In genomic region chr16:7270823-7271222, GRCh38 we compare ENCODE assay signal across 32 cellular contexts.
"Had no signal": no experiment of that assay in that cellular context is flagged by ENCODE, and none has a peak within 500 bp of the region (broad histone marks: within the 10 kb centered on the region; RNA-seq: fewer than 3 reads in every experiment).

No MANE protein-coding gene starts in this region.

- ATAC-seq: activated CD4-positive, CD25-positive, alpha-beta regulatory T cell treated with anti-CD3 and anti-CD28 coated beads, Interleukin-2, amount 50 U/mL, for 24 hours; activated CD8-positive, alpha-beta T cell treated with anti-CD3 and anti-CD28 coated beads for 36 hours; activated T-cell treated with anti-CD3 and anti-CD28 coated beads, Interleukin-2, amount 50 U/mL, for 4 hours; activated T-helper 17 cell treated with anti-CD3 and anti-CD28 coated beads, Interleukin-2, amount 50 U/mL, for 72 hours; effector memory CD8-positive, alpha-beta T cell; foreskin keratinocyte; gastroesophageal sphincter; T-cell had no signal

- H3K4me3 Mint-ChIP-seq: activated B cell treated with CpG ODN at 0.5 μM for 24 hours; activated CD8-positive, alpha-beta T cell treated with anti-CD3 and anti-CD28 coated beads for 36 hours; activated naive CD8-positive, alpha-beta T cell; activated T-cell treated with anti-CD3 and anti-CD28 coated beads, Interleukin-2, amount 50 U/mL, for 4 hours; activated T-helper 17 cell treated with anti-CD3 and anti-CD28 coated beads, Interleukin-2, amount 50 U/mL, for 72 hours; effector memory CD8-positive, alpha-beta T cell; T-cell; T-helper 1 cell treated with Interleukin-12 subunit alpha and Interleukin-12 subunit beta and Interleukin-4 antibody, amounts not matched to agents 30 μg/mL and 1 μg/mL, for 36 hours; T-helper 2 cell treated with Interferon-gamma antibody and Interleukin-4, amounts not matched to agents 5 μg/mL and 100 μg/mL, for 36 hours had no signal

- H3K9me3 ChIP-seq: esophagus muscularis mucosa, gastroesophageal sphincter had no signal

- H3K4me1 ChIP-seq: esophagus muscularis mucosa, foreskin keratinocyte, gastroesophageal sphincter had no signal

- H3K27me3 Mint-ChIP-seq: activated B cell treated with CpG ODN at 0.5 μM for 24 hours; activated CD8-positive, alpha-beta T cell treated with anti-CD3 and anti-CD28 coated beads for 36 hours; activated naive CD8-positive, alpha-beta T cell; activated T-helper 17 cell treated with anti-CD3 and anti-CD28 coated beads, Interleukin-2, amount 50 U/mL, for 72 hours; effector memory CD8-positive, alpha-beta T cell; T-cell had no signal

- DNase-seq: activated B cell treated with CpG ODN at 0.5 μM for 24 hours; activated CD4-positive, alpha-beta T cell treated with anti-CD3 and anti-CD28 coated beads for 48 hours; activated CD4-positive, alpha-beta T cell treated with anti-CD3 and anti-CD28 coated beads, Interleukin-2, amount 50 U/mL, for 1 hour; activated CD4-positive, alpha-beta T cell treated with anti-CD3 and anti-CD28 coated beads, Interleukin-2, amount 50 U/mL, for 48 hours; activated CD8-positive, alpha-beta memory T cell treated with anti-CD3 and anti-CD28 coated beads for 24 hours; activated CD8-positive, alpha-beta T cell treated with anti-CD3 and anti-CD28 coated beads for 36 hours; activated effector memory CD4-positive, alpha-beta T cell treated with Interleukin-2 at 50 U/mL for 16 hours; activated gamma-delta T cell treated with Interleukin-2 at 50 U/mL for 16 hours; activated naive CD4-positive, alpha-beta T cell treated with anti-CD3 and anti-CD28 coated beads, Interleukin-2, amount 50 U/mL, for 16 hours; activated naive CD4-positive, alpha-beta T cell treated with Interleukin-2 at 50 U/mL for 16 hours; activated T-cell treated with anti-CD3 and anti-CD28 coated beads, Interleukin-2, amount 50 U/mL, for 4 hours; amniotic stem cell; anterior cingulate cortex; brain microvascular endothelial cell; caudate nucleus; cortex of kidney; dermis blood vessel endothelial cell; effector CD4-positive, alpha-beta T cell; effector memory CD8-positive, alpha-beta T cell; erythroblast; foreskin keratinocyte; head of caudate nucleus; T-cell; T1000; WERI-Rb-1 had no signal

- H3K27ac Mint-ChIP-seq: activated B cell treated with CpG ODN at 0.5 μM for 24 hours; activated CD8-positive, alpha-beta T cell treated with anti-CD3 and anti-CD28 coated beads for 36 hours; activated naive CD8-positive, alpha-beta T cell; activated T-helper 17 cell treated with anti-CD3 and anti-CD28 coated beads, Interleukin-2, amount 50 U/mL, for 72 hours; effector memory CD8-positive, alpha-beta T cell; T-cell; T-helper 1 cell treated with Interleukin-12 subunit alpha and Interleukin-12 subunit beta and Interleukin-4 antibody, amounts not matched to agents 30 μg/mL and 1 μg/mL, for 36 hours; T-helper 2 cell treated with Interferon-gamma antibody and Interleukin-4, amounts not matched to agents 5 μg/mL and 100 μg/mL, for 36 hours had no signal

- H3K27me3 ChIP-seq: brain microvascular endothelial cell, foreskin keratinocyte, gastroesophageal sphincter had no signal

- H3K36me3 ChIP-seq: brain microvascular endothelial cell, esophagus muscularis mucosa, gastroesophageal sphincter, WERI-Rb-1 had no signal

- H3K9me3 Mint-ChIP-seq: activated B cell treated with CpG ODN at 0.5 μM for 24 hours had no signal

- H3K4me3 ChIP-seq: esophagus muscularis mucosa, gastroesophageal sphincter had no signal

- H3K27ac ChIP-seq: brain microvascular endothelial cell, esophagus muscularis mucosa, foreskin keratinocyte, gastroesophageal sphincter, WERI-Rb-1 had no signal

- H3K36me3 Mint-ChIP-seq: activated naive CD8-positive, alpha-beta T cell; T-cell had no signal

- H3K4me1 Mint-ChIP-seq: activated B cell treated with CpG ODN at 0.5 μM for 24 hours; activated T-helper 17 cell treated with anti-CD3 and anti-CD28 coated beads, Interleukin-2, amount 50 U/mL, for 72 hours had no signal
